8 cellular contexts compared by ENCODE assay signal in the genomic region with DNA sequence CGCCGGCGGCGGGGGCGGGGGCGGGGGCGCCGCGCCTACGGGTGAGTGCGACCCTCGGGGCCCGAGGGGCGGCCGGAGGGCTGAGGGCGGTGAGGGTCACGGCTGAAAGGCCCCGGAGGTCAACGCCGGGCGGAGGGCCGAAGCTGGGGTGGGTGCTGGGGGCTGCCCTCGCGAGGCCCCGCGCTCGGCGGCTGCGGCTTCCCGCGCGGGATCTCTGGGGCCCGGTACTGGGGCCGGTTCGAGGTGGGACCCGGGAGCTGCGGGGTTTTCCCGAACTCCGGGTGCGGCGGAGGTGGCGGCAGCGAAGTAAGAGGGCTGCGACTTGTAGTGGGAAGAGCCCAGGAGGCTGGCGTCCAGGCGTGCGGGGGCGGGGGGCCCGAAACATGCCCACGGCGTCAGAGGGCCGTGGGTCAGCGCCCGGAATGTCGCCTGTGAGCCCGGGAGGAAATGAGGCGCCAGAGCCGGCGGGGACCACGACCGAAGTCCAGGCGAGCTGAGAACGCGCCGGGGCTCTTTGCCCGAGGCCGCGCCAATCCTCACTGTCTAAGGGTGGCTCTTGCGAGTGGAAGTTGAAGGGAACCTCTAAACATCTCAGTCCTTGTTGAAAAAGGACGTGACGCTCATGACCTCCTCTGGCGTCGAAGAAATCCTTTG. TPM values are rescaled to one million over a fixed set of nuclear protein-coding genes. Genes with fewer than 3 reads are reported as not detected.
DNase-seq lines count a peak whose midpoint lies in the region; ATAC-seq and TF ChIP-seq lines count a peak whose summit lies in the region.

No MANE protein-coding gene starts in this region.

- no peaks in the 10 kb centered on the region for H3F3A ChIP-seq in neural cell (ENCODE audit: insufficient read depth, low read length, poor library complexity, severe bottlenecking)

- H3K4me2 ChIP-seq in fibroblast of lung (ENCODE audit: extremely low read depth, insufficient read depth, low read length) (peak overlapping the region; percentile 78), neural cell (ENCODE audit: low read length) (no peak overlapping the region)

- no peak for TF ChIP-seq EP300 in neural cell (conservative IDR thresholded peaks at IDR 0.05; ENCODE audit: poor library complexity, severe bottlenecking)

- peak in 1 of 7 experiments; percentile 5 for DNase-seq in CD8-positive, alpha-beta T cell
- peak; percentile 21 to 36 for DNase-seq in fibroblast of lung (ENCODE audit: low read depth in 2 of 2)
- no peak for DNase-seq in NCI-H2171 (lab: John Stamatoyannopoulos, UW)
- DNase-seq in activated CD8-positive, alpha-beta memory T cell treated with anti-CD3 and anti-CD28 coated beads, Interleukin-2, amount 50 U/mL, for 4 hours = no peak

- no peak overlapping the region for H3K4me3 ChIP-seq in CD8-positive, alpha-beta T cell (ENCODE audit: low read depth, low read length)
- H3K4me3 ChIP-seq in fibroblast of lung (replicated peaks in 1 of 4; ENCODE audit: control extremely low read depth in 1 of 4, insufficient read depth in 1 of 4, low read depth in 3 of 4, low read length in 4 of 4) (peak overlapping the region; percentile 37 to 69 (median 63)), neural cell (ENCODE audit: low read length) (peak overlapping the region; percentile 63)

- H3K27ac ChIP-seq in CD8-positive, alpha-beta T cell (ENCODE audit: low read depth, low read length) = no peak overlapping the region
- H3K27ac ChIP-seq in fibroblast of lung (ENCODE audit: insufficient read depth, low read length) (peak overlapping the region; percentile 80), neural cell (ENCODE audit: low read length) (no peak overlapping the region)

- POLR2A ChIA-PET in CD8-positive, alpha-beta T cell (lab: Charles Lee) = no interaction called here

- no peaks in the 10 kb centered on the region for H3K9me2 ChIP-seq in neural cell (ENCODE audit: insufficient read depth, low read length)

- no peaks in the 10 kb centered on the region for H3K9me3 ChIP-seq in CD8-positive, alpha-beta T cell (ENCODE audit: low read length)
- H3K9me3 ChIP-seq in fibroblast of lung (ENCODE audit: control insufficient read depth, insufficient read depth, low read depth, low read length) (no peaks in the 10 kb centered on the region), neural cell (ENCODE audit: low read length) (no peaks in the 10 kb centered on the region)

- CTCF ChIA-PET in CD8-positive, alpha-beta T cell (lab: Charles Lee) = no interaction called here

- peak overlapping the region; percentile 74 for H3K9ac ChIP-seq in fibroblast of lung (ENCODE audit: insufficient read depth, low read length)
- H3K9ac ChIP-seq in neural cell (ENCODE audit: low read length) = peak overlapping the region; percentile 12

- no peak for ATAC-seq in CD8-positive, alpha-beta T cell
- ATAC-seq in GM21723 (IDR thresholded peaks at IDR 0.05; ENCODE audit: unreplicated experiment) = peak; percentile 14
- ATAC-seq in SK-N-SH treated with all-trans-retinoic acid at 6 μM for 48 hours = peak; percentile 33
- no peak for ATAC-seq in HG02571 (IDR thresholded peaks at IDR 0.05; ENCODE audit: unreplicated experiment)

- H3K4me3 Mint-ChIP-seq in CD8-positive, alpha-beta T cell = peak overlapping the region; percentile 66

- no peaks in the 10 kb centered on the region for H3K9me3 Mint-ChIP-seq in CD8-positive, alpha-beta T cell

- no peak for TF ChIP-seq RAD21 in neural cell (conservative IDR thresholded peaks at IDR 0.05)

- peaks cover 22% of the 10 kb centered on the region for H3K27me3 Mint-ChIP-seq in CD8-positive, alpha-beta T cell (ENCODE audit: low read depth)

- H3K4me1 Mint-ChIP-seq in CD8-positive, alpha-beta T cell (ENCODE audit: low read depth) = peaks cover 3% of the 10 kb centered on the region

- H3K27me3 ChIP-seq in CD8-positive, alpha-beta T cell (ENCODE audit: insufficient read depth, low read length) = no peaks in the 10 kb centered on the region
- no peaks in the 10 kb centered on the region for H3K27me3 ChIP-seq in fibroblast of lung (ENCODE audit: control insufficient read depth, insufficient read depth, low read length)
- H3K27me3 ChIP-seq in neural cell (ENCODE audit: insufficient read depth, low read depth, low read length) = peaks cover 13% of the 10 kb centered on the region

- no peak overlapping the region for H3K27ac Mint-ChIP-seq in CD8-positive, alpha-beta T cell

- H3K4me1 ChIP-seq in CD8-positive, alpha-beta T cell (ENCODE audit: insufficient read depth, low read length) = no peaks in the 10 kb centered on the region
- H3K4me1 ChIP-seq in fibroblast of lung (ENCODE audit: control insufficient read depth, extremely low read depth, insufficient read depth, low read length) = peaks cover 13% of the 10 kb centered on the region

- TF ChIP-seq CTCF in CD8-positive, alpha-beta T cell (IDR thresholded peaks at IDR 0.05) = no peak
- TF ChIP-seq CTCF in fibroblast of lung (conservative IDR thresholded peaks at IDR 0.05 in 1 of 2, IDR thresholded peaks at IDR 0.05 in 1 of 2; ENCODE audit: low read depth in 1 of 2, low read length in 2 of 2) = no peak
- no peak for TF ChIP-seq CTCF in neural cell (IDR thresholded peaks at IDR 0.05; ENCODE audit: poor library complexity, severe bottlenecking)

- H3K79me2 ChIP-seq in fibroblast of lung (ENCODE audit: control insufficient read depth, insufficient read depth, low read length) (peaks cover 6% of the 10 kb centered on the region), neural cell (replicated peaks; ENCODE audit: insufficient read depth, low read length) (no peaks in the 10 kb centered on the region)

- intact Hi-C loops in CD8-positive, alpha-beta T cell (cut with DNase I, micrococcal nuclease) = no loop called here

- H3K36me3 Mint-ChIP-seq in CD8-positive, alpha-beta T cell = no peaks in the 10 kb centered on the region

- no peaks in the 10 kb centered on the region for H3K36me3 ChIP-seq in CD8-positive, alpha-beta T cell (ENCODE audit: insufficient read depth, low read length)
- H3K36me3 ChIP-seq in fibroblast of lung (ENCODE audit: control insufficient read depth, insufficient read depth, low read length) (no peaks in the 10 kb centered on the region), neural cell (ENCODE audit: insufficient read depth, low read length) (no peaks in the 10 kb centered on the region)

- H4K20me1 ChIP-seq in fibroblast of lung (ENCODE audit: control insufficient read depth, extremely low read depth, insufficient read depth, low read length) (no peaks in the 10 kb centered on the region), neural cell (ENCODE audit: insufficient read depth) (no peaks in the 10 kb centered on the region)

- H2AFZ ChIP-seq in fibroblast of lung (ENCODE audit: low read length) (no peak overlapping the region), neural cell (ENCODE audit: low read depth, low read length) (no peak overlapping the region)

TF ChIP-seq in SK-N-SH treated with all-trans-retinoic acid at 6 μM for 48 hours, 23 proteins besides CTCF, POLR2A, EP300 and RAD21 (continues in another document):
- no peak for TF ChIP-seq ZNF8 (CRISPR knock-in tag; IDR thresholded peaks at IDR 0.05)
- no peak for TF ChIP-seq ZNF70 (CRISPR knock-in tag; IDR thresholded peaks at IDR 0.05)
- TF ChIP-seq, protein P1, sequence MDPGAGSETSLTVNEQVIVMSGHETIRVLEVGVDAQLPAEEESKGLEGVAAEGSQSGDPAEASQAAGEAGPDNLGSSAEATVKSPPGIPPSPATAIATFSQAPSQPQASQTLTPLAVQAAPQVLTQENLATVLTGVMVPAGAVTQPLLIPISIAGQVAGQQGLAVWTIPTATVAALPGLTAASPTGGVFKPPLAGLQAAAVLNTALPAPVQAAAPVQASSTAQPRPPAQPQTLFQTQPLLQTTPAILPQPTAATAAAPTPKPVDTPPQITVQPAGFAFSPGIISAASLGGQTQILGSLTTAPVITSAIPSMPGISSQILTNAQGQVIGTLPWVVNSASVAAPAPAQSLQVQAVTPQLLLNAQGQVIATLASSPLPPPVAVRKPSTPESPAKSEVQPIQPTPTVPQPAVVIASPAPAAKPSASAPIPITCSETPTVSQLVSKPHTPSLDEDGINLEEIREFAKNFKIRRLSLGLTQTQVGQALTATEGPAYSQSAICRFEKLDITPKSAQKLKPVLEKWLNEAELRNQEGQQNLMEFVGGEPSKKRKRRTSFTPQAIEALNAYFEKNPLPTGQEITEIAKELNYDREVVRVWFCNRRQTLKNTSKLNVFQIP (CRISPR knock-in tag; IDR thresholded peaks at IDR 0.05; ENCODE audit: borderline replicate concordance, low read depth) = no peak
- no peak for TF ChIP-seq CSDC2 (CRISPR knock-in tag; IDR thresholded peaks at IDR 0.05)
- no peak for TF ChIP-seq ISL1 (CRISPR knock-in tag; IDR thresholded peaks at IDR 0.05)
- TF ChIP-seq ESRRG (CRISPR knock-in tag; IDR thresholded peaks at IDR 0.05) = no peak
- TF ChIP-seq TOX (CRISPR knock-in tag; IDR thresholded peaks at IDR 0.05; ENCODE audit: borderline replicate concordance) = no peak
- TF ChIP-seq OSR1 (CRISPR knock-in tag; IDR thresholded peaks at IDR 0.05) = no peak

TF ChIP-seq in neural cell, 6 proteins besides CTCF, POLR2A, EP300 and RAD21 (continues in another document):
- TF ChIP-seq TAF1 (IDR thresholded peaks at IDR 0.05; ENCODE audit: low read depth) (no peak), EZH2 (IDR thresholded peaks at IDR 0.05; ENCODE audit: borderline replicate concordance, insufficient read depth, low read length, poor library complexity, severe bottlenecking) (no peak), POLR2AphosphoS5 (IDR thresholded peaks at IDR 0.05) (no peak), MXI1 (conservative IDR thresholded peaks at IDR 0.05; ENCODE audit: poor library complexity, severe bottlenecking) (no peak), SMC3 (conservative IDR thresholded peaks at IDR 0.05; ENCODE audit: poor library complexity) (no peak)

RNA-seq across cellular contexts. Expression of a gene that starts 0.4 kb away (rescaled TPM):
- total RNA-seq in CD8-positive, alpha-beta T cell = under 1 TPM in 1 of 2 experiments, not detected in 1; 0.22 TPM
- total RNA-seq in fibroblast of lung = 54.2 and 67.4 TPM in 2 replicates
- 56.1 and 104 TPM in 2 replicates for polyA plus RNA-seq in fibroblast of lung
- 34.2 and 61.5 TPM in 2 replicates for polyA plus RNA-seq in fibroblast of lung (2012)
- 9.3 and 14.9 TPM in 2 replicates for polyA minus RNA-seq in fibroblast of lung (ENCODE audit: low replicate concordance)
- polyA plus RNA-seq in neural cell = 0.30 and 0.98 TPM in 2 replicates
- polyA minus RNA-seq in neural cell = 0.49 and 0.58 TPM in 2 replicates

Comparison
In these comparisons a context has a peak if more than half of its experiments do, and no peak if none do; other contexts are left out.
1. ATAC-seq: peak in GM21723 (single experiment) and SK-N-SH treated with all-trans-retinoic acid at 6 μM for 48 hours (single experiment); none in CD8-positive, alpha-beta T cell (single experiment) and HG02571 (single experiment).
2. DNase-seq: peak in fibroblast of lung (2 of 2); none in NCI-H2171 (single experiment) and activated CD8-positive, alpha-beta memory T cell treated with anti-CD3 and anti-CD28 coated beads, Interleukin-2, amount 50 U/mL, for 4 hours (single experiment).
3. RNA of a gene that starts 0.4 kb away (total RNA-seq): 54.2 to 67.4 TPM in fibroblast of lung; 0.22 TPM in CD8-positive, alpha-beta T cell; every median in the first group is over 10 times any median in the second.